In genomic region chr3:58018892-58019291, GRCh38 we compare ENCODE assay signal across 26 cellular contexts. TPM values are rescaled to one million over a fixed set of nuclear protein-coding genes. Genes with fewer than 3 reads are reported as not detected.
A peak's percentile ranks its signal among the peaks of the same experiment; 100 is the strongest.
DNase-seq lines count a peak whose midpoint lies in the region; ATAC-seq and TF ChIP-seq lines count a peak whose summit lies in the region.
"Had no signal": no experiment of that assay in that cellular context is flagged by ENCODE, and none has a peak within 500 bp of the region (broad histone marks: within the 10 kb centered on the region; RNA-seq: fewer than 3 reads in every experiment).

No MANE protein-coding gene starts in this region.

- POLR2A ChIA-PET in PC-3 (lab: Charles Lee; ENCODE audit: unreplicated experiment) = no interaction called here

- CTCF ChIA-PET in PC-3 (lab: Charles Lee) = no interaction called here

- peaks cover 100% of the 10 kb centered on the region for H3K79me2 ChIP-seq in PC-3 (ENCODE audit: low read length)

- H3K4me1 ChIP-seq in PC-3 (ENCODE audit: insufficient read depth, low read length) (peaks cover 57% of the 10 kb centered on the region), colonic mucosa (peaks cover 38% of the 10 kb centered on the region), muscle layer of duodenum (ENCODE audit: control insufficient read depth in 1 of 2, insufficient read depth in 2 of 2, low read length in 2 of 2) (peaks cover 29 to 47% of the 10 kb centered on the region in 2 donors), transverse colon (peaks cover 43 to 98% (median 85%) of the 10 kb centered on the region in 4 donors)

- intact Hi-C loops in PC-3 (cut with micrococcal nuclease) (no loop called here), colonic mucosa (cut with DNase I) (loop anchor here (10.0 kb wide), 1 partner anchor 96 kb away; no protein-coding TSS in a partner anchor), transverse colon (cut with DNase I; ENCODE audit: low total_unique reads) (loop anchor here (10.0 kb wide), 1 partner anchor 46 kb away; no protein-coding TSS in a partner anchor)

- DNase-seq in PC-3 (no peak), colonic mucosa (no peak), transverse colon (no peak), NCI-H2227 (lab: John Stamatoyannopoulos, UW; ENCODE audit: unreplicated experiment) (no peak), AG08395 (ENCODE audit: low spot score) (no peak)
- DNase-seq: activated CD4-positive, alpha-beta memory T cell treated with anti-CD3 and anti-CD28 coated beads, Interleukin-2, amount 10 ng/mL, durations not matched to agents 7 days and 5 days; activated naive CD4-positive, alpha-beta T cell treated with anti-CD3 and anti-CD28 coated beads for 36 hours; activated T-cell treated with anti-CD3 and anti-CD28 coated beads, Interleukin-2, amount 50 U/mL, for 1 hour; anterior cingulate cortex; effector CD8-positive, alpha-beta T cell; head of caudate nucleus; left ventricle myocardium inferior; mucosa of descending colon; MV-4-11; NCI-H2029 treated with DMSO at 0.1 percent for 48 hours; NCI-H524 treated with DMSO at 0.1 percent for 48 hours; nucleus accumbens; SIG-M5; stimulated activated naive B cell treated with anti-CD40 and anti-IgM and Interleukin-4, amounts not matched to agents 10 μg/mL and 1 μg/mL and 100 μg/mL, for 72 hours; T-helper 2 cell; upper lobe of left lung had no signal

- TF ChIP-seq EP300 in transverse colon (IDR thresholded peaks at IDR 0.05; ENCODE audit: low read depth) = no peak

- H3K36me3 ChIP-seq in PC-3 (ENCODE audit: low read depth, low read length) = peaks cover 18% of the 10 kb centered on the region
- no peaks in the 10 kb centered on the region for H3K36me3 ChIP-seq in colonic mucosa
- H3K36me3 ChIP-seq in muscle layer of duodenum (ENCODE audit: control insufficient read depth in 1 of 2, insufficient read depth in 2 of 2, low read length in 2 of 2) = no peaks in the 10 kb centered on the region
- H3K36me3 ChIP-seq in transverse colon = no peaks in the 10 kb centered on the region
- H3K36me3 ChIP-seq: HAP-1, left ventricle myocardium inferior, right atrium auricular region, upper lobe of left lung had no signal

- TF ChIP-seq POLR2A in transverse colon (IDR thresholded peaks at IDR 0.05) = no peak

- H3K4me2 ChIP-seq in PC-3 (ENCODE audit: low read length) = 0 out of 2 replicates have a peak overlapping the region, but pooled peaks have one; percentile 0

- TF ChIP-seq CTCF in PC-3 (conservative IDR thresholded peaks at IDR 0.05; ENCODE audit: low read depth, low read length) (no peak), colonic mucosa (IDR thresholded peaks at IDR 0.05) (no peak), transverse colon (IDR thresholded peaks at IDR 0.05) (no peak)

- H3K9me2 ChIP-seq in PC-3 (replicated peaks; ENCODE audit: low read length) = no peaks in the 10 kb centered on the region

- H3K27me3 ChIP-seq in PC-3 (ENCODE audit: low read length) (no peaks in the 10 kb centered on the region), colonic mucosa (no peaks in the 10 kb centered on the region), muscle layer of duodenum (ENCODE audit: low read depth, low read length) (no peaks in the 10 kb centered on the region), transverse colon (no peaks in the 10 kb centered on the region)
- H3K27me3 ChIP-seq: right atrium auricular region, upper lobe of left lung had no signal

- in situ Hi-C loops in transverse colon (cut with MboI; ENCODE audit: low pct_ligation_motif_present in 1 of 4, low pct_unique_long_range_greater_than_20kb in 1 of 4, low sequenced_read_pairs in 3 of 4) = loop anchor here in 1 of 4 donors (10.0 kb wide), 1 partner anchor 136 kb away; no protein-coding TSS in a partner anchor

- WGBS in transverse colon (ENCODE audit: low coverage in 1 of 2), 2 donors = 70 to 73% methylated on average over 6 to 7 of the region's 7 CpGs

- H3F3A ChIP-seq in PC-3 (ENCODE audit: low read length, unreplicated experiment) = no peaks in the 10 kb centered on the region

- no peak for ATAC-seq in PC-3
- ATAC-seq in HG03354 (IDR thresholded peaks at IDR 0.05; ENCODE audit: poor library complexity, severe bottlenecking, unreplicated experiment) = no peak
- no peak for ATAC-seq in HG02571 (IDR thresholded peaks at IDR 0.05; ENCODE audit: unreplicated experiment)
- ATAC-seq: mucosa of descending colon; stimulated activated naive B cell treated with anti-CD40 and anti-IgM and Interleukin-4, amounts not matched to agents 10 μg/mL and 1 μg/mL and 100 μg/mL, for 72 hours had no signal

- H3K27ac ChIP-seq in PC-3 (ENCODE audit: low read length) (no peak overlapping the region), colonic mucosa (peak overlapping the region; percentile 67), muscle layer of duodenum (ENCODE audit: low read length) (peak overlapping the region; percentile 21), transverse colon (peak overlapping the region; percentile 89 to 95 (median 90))

- H3K9ac ChIP-seq in PC-3 (ENCODE audit: low read length) (no peak overlapping the region), colonic mucosa (ENCODE audit: low read depth in 2 of 2, low read length in 2 of 2) (peak overlapping the region in 1 of 2 donors; percentile 67)

- peaks cover 84% of the 10 kb centered on the region for H4K20me1 ChIP-seq in PC-3 (ENCODE audit: low read length)

- H3K9me3 ChIP-seq in PC-3 (ENCODE audit: low read length) (no peaks in the 10 kb centered on the region), colonic mucosa (no peaks in the 10 kb centered on the region), muscle layer of duodenum (ENCODE audit: control insufficient read depth in 1 of 2, low read length in 2 of 2) (no peaks in the 10 kb centered on the region), transverse colon (no peaks in the 10 kb centered on the region)
- H3K9me3 ChIP-seq: HAP-1, left ventricle myocardium inferior, mucosa of descending colon, right atrium auricular region, upper lobe of left lung had no signal

- H3K4me3 ChIP-seq in PC-3 (ENCODE audit: low read length) (no peak overlapping the region), colonic mucosa (no peak overlapping the region), muscle layer of duodenum (ENCODE audit: low read depth in 1 of 2, low read length in 2 of 2) (no peak overlapping the region), transverse colon (no peak overlapping the region)
- H3K4me3 ChIP-seq: HAP-1, left ventricle myocardium inferior, mucosa of descending colon, right atrium auricular region, upper lobe of left lung had no signal

- no TSS peak for BruUV-seq in PC-3 (replicated peaks; lab: Mats Ljungman, UMichigan)

- no peak overlapping the region for H2AFZ ChIP-seq in PC-3 (ENCODE audit: low read length)

RNA-seq across cellular contexts. Expression of gene FLNB, which starts 10.7 kb away (rescaled TPM):
- 505 and 546 TPM in 2 replicates for total RNA-seq in PC-3 (2014; rRNA removed)
- total RNA-seq in colonic mucosa = 100 to 1,000 TPM; 246 to 362 TPM
- total RNA-seq in transverse colon = 100 to 1,000 TPM; 282 to 707 (median 563) TPM
